10 cellular contexts compared by ENCODE assay signal in the genomic region with DNA sequence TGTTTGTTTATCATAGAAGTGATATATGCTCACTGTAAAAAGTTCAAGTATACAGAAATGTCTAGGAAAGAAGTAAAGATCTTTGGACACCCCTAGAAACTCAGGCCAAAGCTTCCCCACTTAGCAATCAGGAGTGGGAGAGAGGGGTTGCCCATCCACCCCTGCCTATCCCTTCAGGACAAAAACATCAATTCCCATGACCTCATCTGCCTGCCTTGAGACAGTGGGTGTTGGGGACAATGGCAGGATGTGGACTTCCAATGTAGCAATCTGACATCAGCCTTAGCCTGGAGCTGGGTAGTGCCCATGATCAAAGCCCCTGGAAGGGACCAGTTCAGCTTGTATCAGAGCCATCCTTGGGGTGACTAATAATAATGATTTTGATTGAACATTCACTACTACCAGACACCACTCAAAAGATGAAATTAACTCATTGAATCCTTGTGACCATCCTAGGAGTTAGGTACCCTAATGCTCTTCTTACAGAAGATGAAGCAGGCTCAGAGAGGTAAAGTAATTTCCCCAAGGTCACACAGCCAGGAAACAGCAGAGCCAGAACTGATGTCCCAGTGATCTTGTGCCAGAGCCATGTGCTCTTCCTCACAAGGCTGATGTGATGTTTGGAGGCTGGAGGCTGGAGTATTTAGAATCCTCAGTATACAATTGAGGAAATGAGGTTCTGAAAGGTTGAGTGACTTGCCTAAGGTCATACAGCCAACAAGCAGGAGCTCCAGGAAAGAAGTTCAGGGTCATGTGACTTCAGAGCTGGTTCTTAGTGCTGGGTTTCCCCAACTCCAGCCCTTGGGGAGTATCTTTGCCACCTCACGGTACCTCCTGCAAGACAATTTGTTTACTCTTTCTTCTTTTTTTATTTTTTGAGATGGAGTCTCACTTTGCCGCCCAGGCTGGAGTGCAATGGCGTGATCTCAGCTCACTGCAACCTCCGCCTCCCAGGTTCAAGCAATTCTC. TPM values are rescaled to one million over a fixed set of nuclear protein-coding genes. Genes with fewer than 3 reads are reported as not detected.
DNase-seq lines count a peak whose midpoint lies in the region; ATAC-seq and TF ChIP-seq lines count a peak whose summit lies in the region.
"Had no signal": no experiment of that assay in that cellular context is flagged by ENCODE, and none has a peak within 500 bp of the region (broad histone marks: within the 10 kb centered on the region; RNA-seq: fewer than 3 reads in every experiment).

No MANE protein-coding gene starts in this region.

- BruUV-seq in Panc1 (replicated peaks; lab: Mats Ljungman, UMichigan): no TSS peak

- H3K4me2 ChIP-seq in BLaER1 treated with 17β-estradiol and CSF1 and Interleukin-3, amounts not matched to agents 10 nM and 100 nM: peak overlapping the region; percentile 68 to 91 (median 87)

- DNase-seq in Panc1 (ENCODE audit: low read depth, low spot score) (no peak), fibroblast of villous mesenchyme (ENCODE audit: low read depth) (peak; percentile 44), psoas muscle (no peak), DMS153 (lab: John Stamatoyannopoulos, UW) (no peak)
- no peak for DNase-seq in stimulated activated CD4-positive, alpha-beta T cell treated with anti-CD3 and anti-CD28 coated beads, Interleukin-12 subunit alpha, Interleukin-12 subunit beta, amount 100 ng/mL, for 4 hours
- DNase-seq in activated CD4-positive, alpha-beta T cell treated with anti-CD3 and anti-CD28 coated beads for 1 hour: no peak
- DNase-seq: activated CD4-positive, alpha-beta T cell treated with anti-CD3 and anti-CD28 coated beads for 4 hours; activated naive CD8-positive, alpha-beta T cell treated with anti-CD3 and anti-CD28 coated beads, Interleukin-2, amount 10 ng/mL, durations not matched to agents 7 days and 5 days had no signal

- peak overlapping the region in 6 of 10 experiments; percentile 28 to 53 (median 37); a peak in 8 of 20 replicates for H3K4me3 ChIP-seq in BLaER1 treated with 17β-estradiol and CSF1 and Interleukin-3, amounts not matched to agents 10 nM and 100 nM
- H3K4me3 ChIP-seq in Panc1 (ENCODE audit: low read depth in 2 of 2, low read length in 2 of 2): no peak overlapping the region
- no peak overlapping the region for H3K4me3 ChIP-seq in fibroblast of villous mesenchyme (ENCODE audit: low read depth, low read length)
- H3K4me3 ChIP-seq in psoas muscle: no peak overlapping the region

- H3K27ac ChIP-seq in BLaER1 treated with 17β-estradiol and CSF1 and Interleukin-3, amounts not matched to agents 10 nM and 100 nM: peak overlapping the region; percentile 57 to 88 (median 77)
- peak overlapping the region; percentile 77 for H3K27ac ChIP-seq in Panc1 (ENCODE audit: low read length)
- H3K27ac ChIP-seq in psoas muscle: peak overlapping the region; percentile 70

- 83 to 99% (median 94%) methylated on average over 4 of the region's 4 CpGs for WGBS in psoas muscle, 3 donors

- H3K27me3 ChIP-seq in BLaER1 treated with 17β-estradiol and CSF1 and Interleukin-3, amounts not matched to agents 10 nM and 100 nM: no peaks in the 10 kb centered on the region
- H3K27me3 ChIP-seq in Panc1 (ENCODE audit: control insufficient read depth, insufficient read depth, low read length) (no peaks in the 10 kb centered on the region), psoas muscle (ENCODE audit: insufficient read depth in 3 of 3, low read length in 2 of 3) (no peaks in the 10 kb centered on the region)

- H4K20me1 ChIP-seq in BLaER1 treated with 17β-estradiol and CSF1 and Interleukin-3, amounts not matched to agents 10 nM and 100 nM: no peaks in the 10 kb centered on the region

- no peak for ATAC-seq in Panc1
- ATAC-seq in psoas muscle: peak in 2 of 4 donors; percentile 40 to 45
- no peak for ATAC-seq in HG03159 (IDR thresholded peaks at IDR 0.05; ENCODE audit: unreplicated experiment)

- intact Hi-C loops in Panc1 (cut with micrococcal nuclease; ENCODE audit: unreplicated experiment) (no loop called here), psoas muscle (cut with DNase I) (loop anchor here in 1 of 2 donors (5.0 kb wide), 1 partner anchor 50 kb away; no protein-coding TSS in a partner anchor)

- CTCF ChIA-PET in Panc1 (lab: Charles Lee): interaction anchor here (0.6 kb wide), 1 partner anchor 9 kb away, joined by 3 read pairs; no protein-coding TSS in a partner anchor

- POLR2A ChIA-PET in Panc1 (lab: Charles Lee): interaction anchor here (0.7 kb wide), 1 partner anchor 58 kb away, joined by 3 read pairs; no protein-coding TSS in a partner anchor

- in situ Hi-C loops in Panc1 (cut with HindIII; ENCODE audit: low pct_unique_long_range_greater_than_20kb, low sequenced_read_pairs): no loop called here

- peaks cover 58 to 99% (median 83%) of the 10 kb centered on the region in 10 experiments for H3K4me1 ChIP-seq in BLaER1 treated with 17β-estradiol and CSF1 and Interleukin-3, amounts not matched to agents 10 nM and 100 nM
- peaks cover 53% of the 10 kb centered on the region for H3K4me1 ChIP-seq in Panc1 (ENCODE audit: control insufficient read depth, insufficient read depth, low read length)
- peaks cover 5% of the 10 kb centered on the region for H3K4me1 ChIP-seq in psoas muscle

- peaks cover 0 to under 1% (median 0%) of the 10 kb centered on the region in 11 experiments; a peak in 2 of 22 replicates for H3K9me3 ChIP-seq in BLaER1 treated with 17β-estradiol and CSF1 and Interleukin-3, amounts not matched to agents 10 nM and 100 nM (replicated peaks in 1 of 11)
- H3K9me3 ChIP-seq in Panc1 (ENCODE audit: control insufficient read depth, insufficient read depth, low read depth, low read length) (no peaks in the 10 kb centered on the region), psoas muscle (no peaks in the 10 kb centered on the region)

- peak overlapping the region; percentile 14 to 76 (median 62); a peak in 20 of 22 replicates for H3K9ac ChIP-seq in BLaER1 treated with 17β-estradiol and CSF1 and Interleukin-3, amounts not matched to agents 10 nM and 100 nM

- no peak for TF ChIP-seq CTCF in Panc1 (IDR thresholded peaks at IDR 0.05)
- no peak for TF ChIP-seq CTCF in fibroblast of villous mesenchyme (IDR thresholded peaks at IDR 0.05; ENCODE audit: insufficient read depth, low read depth, low read length)
- no peak for TF ChIP-seq CTCF in psoas muscle (IDR thresholded peaks at IDR 0.05)

- H3K36me3 ChIP-seq in BLaER1 treated with 17β-estradiol and CSF1 and Interleukin-3, amounts not matched to agents 10 nM and 100 nM: no peaks in the 10 kb centered on the region
- no peaks in the 10 kb centered on the region for H3K36me3 ChIP-seq in Panc1 (ENCODE audit: control insufficient read depth, insufficient read depth, low read length)
- no peaks in the 10 kb centered on the region for H3K36me3 ChIP-seq in psoas muscle (ENCODE audit: insufficient read depth in 1 of 2, low read depth in 1 of 2)

RNA-seq across cellular contexts. Expression of a gene that starts 18.3 kb away (rescaled TPM):
- 83.2 TPM for total RNA-seq in Panc1 (2021; ENCODE audit: unreplicated experiment)
- polyA plus RNA-seq in Panc1 (2012; ENCODE audit: insufficient read length): 32.1 TPM
- total RNA-seq in fibroblast of villous mesenchyme: 40.3 and 46.2 TPM in 2 replicates
- 10 to 100 TPM; 14.8 to 17.9 (median 17.0) TPM for total RNA-seq in psoas muscle
- polyA plus RNA-seq in psoas muscle: 1 to 10 TPM; 4.7 to 9.9 (median 8.2) TPM

RNA-seq across cellular contexts. Expression of a gene that starts 35.9 kb away (rescaled TPM):
- total RNA-seq in Panc1 (2021; ENCODE audit: unreplicated experiment) (5.4 TPM), fibroblast of villous mesenchyme (under 0.01 TPM in 2 replicates), psoas muscle (under 1 TPM; 0.08 to 0.58 (median 0.45) TPM)
- 9.0 TPM for polyA plus RNA-seq in Panc1 (2012; ENCODE audit: insufficient read length)
- under 1 TPM; 0.25 to 0.55 (median 0.30) TPM for polyA plus RNA-seq in psoas muscle
- total RNA-seq: activated naive CD8-positive, alpha-beta T cell treated with anti-CD3 and anti-CD28 coated beads, Interleukin-2, amount 10 ng/mL, durations not matched to agents 7 days and 5 days had no signal

Comparison
In these comparisons a context has a peak if more than half of its experiments do, and no peak if none do; other contexts are left out.
1. H3K4me3 ChIP-seq: peak in BLaER1 treated with 17β-estradiol and CSF1 and Interleukin-3, amounts not matched to agents 10 nM and 100 nM (6 of 10); none in Panc1 (0 of 2), fibroblast of villous mesenchyme (single experiment) and psoas muscle (single experiment).
2. Peak in every context shown above with its lines, with median percentiles within 50 percentile points of each other: H3K27ac ChIP-seq.